Comparison of ENCODE assay signal across 1 cellular context in genomic region chr3:186432944-186433732, GRCh38.
TF ChIP-seq lines count a peak whose summit lies in the region.

No MANE protein-coding gene starts in this region.

TF ChIP-seq in HepG2, 621 proteins besides CTCF, POLR2A, EP300 and RAD21 (continued from another document):
- no peak for TF ChIP-seq ZBTB46 (CRISPR knock-in tag; IDR thresholded peaks at IDR 0.05; ENCODE audit: borderline replicate concordance)
- peak; percentile 68; the same call in 1 of the 2 replicates for TF ChIP-seq RFX5 (IDR thresholded peaks at IDR 0.05; ENCODE audit: low read depth, low read length)
